Comparison of ENCODE assay signal across 15 cellular contexts in genomic region chr6:166201878-166202277, GRCh38. TPM values are rescaled to one million over a fixed set of nuclear protein-coding genes. Genes with fewer than 3 reads are reported as not detected.
DNase-seq lines count a peak whose midpoint lies in the region; ATAC-seq lines count a peak whose summit lies in the region.
"Had no signal": no experiment of that assay in that cellular context is flagged by ENCODE, and none has a peak within 500 bp of the region (broad histone marks: within the 10 kb centered on the region; RNA-seq: fewer than 3 reads in every experiment).

No MANE protein-coding gene starts in this region.

- intact Hi-C loops in left colon (cut with DNase I, micrococcal nuclease) = no loop called here

- H3K27me3 Mint-ChIP-seq in stimulated activated naive CD8-positive, alpha-beta T cell treated with anti-CD3 and anti-CD28 coated beads, Interleukin-15, Interleukin-2, amounts not matched to agents 100 ng/mL and 50 ng/mL, for 24 hours = no peaks in the 10 kb centered on the region
- H3K27me3 Mint-ChIP-seq in stimulated activated naive CD8-positive, alpha-beta T cell treated with anti-CD3 and anti-CD28 coated beads, Interleukin-15, amount 100 ng/mL, for 72 hours = peaks cover 8% of the 10 kb centered on the region

- H3K4me1 Mint-ChIP-seq in stimulated activated naive CD8-positive, alpha-beta T cell treated with anti-CD3 and anti-CD28 coated beads, Interleukin-15, Interleukin-2, amounts not matched to agents 100 ng/mL and 50 ng/mL, for 24 hours (ENCODE audit: low read depth) = peaks cover 32% of the 10 kb centered on the region
- H3K4me1 Mint-ChIP-seq in stimulated activated naive CD8-positive, alpha-beta T cell treated with anti-CD3 and anti-CD28 coated beads, Interleukin-15, amount 100 ng/mL, for 72 hours = peaks cover 9% of the 10 kb centered on the region

- H3K4me3 Mint-ChIP-seq in stimulated activated naive CD8-positive, alpha-beta T cell treated with anti-CD3 and anti-CD28 coated beads, Interleukin-15, Interleukin-2, amounts not matched to agents 100 ng/mL and 50 ng/mL, for 24 hours = peak overlapping the region; percentile 13
- H3K4me3 Mint-ChIP-seq in stimulated activated naive CD8-positive, alpha-beta T cell treated with anti-CD3 and anti-CD28 coated beads, Interleukin-15, amount 100 ng/mL, for 72 hours = no peak overlapping the region

- no peaks in the 10 kb centered on the region for H3K9me3 Mint-ChIP-seq in stimulated activated naive CD8-positive, alpha-beta T cell treated with anti-CD3 and anti-CD28 coated beads, Interleukin-15, Interleukin-2, amounts not matched to agents 100 ng/mL and 50 ng/mL, for 24 hours
- no peaks in the 10 kb centered on the region for H3K9me3 Mint-ChIP-seq in stimulated activated naive CD8-positive, alpha-beta T cell treated with anti-CD3 and anti-CD28 coated beads, Interleukin-15, amount 100 ng/mL, for 72 hours

- no peak for ATAC-seq in stimulated activated naive CD8-positive, alpha-beta T cell treated with anti-CD3 and anti-CD28 coated beads, Interleukin-15, amount 100 ng/mL, for 72 hours
- ATAC-seq in HG02678 (IDR thresholded peaks at IDR 0.05; ENCODE audit: unreplicated experiment) (peak; percentile 9), HG03442 (IDR thresholded peaks at IDR 0.05; ENCODE audit: unreplicated experiment) (peak; percentile 6), left colon (no peak)

- DNase-seq in stimulated activated naive CD8-positive, alpha-beta T cell treated with anti-CD3 and anti-CD28 coated beads, Interleukin-15, amount 100 ng/mL, for 72 hours = no peak
- DNase-seq in HCEC 1CT = no peak
- no peak for DNase-seq in left colon
- DNase-seq in activated naive CD4-positive, alpha-beta T cell treated with anti-CD3 and anti-CD28 coated beads, Interleukin-2, amount 50 U/mL, for 16 hours = no peak
- DNase-seq in HPDE6-E6E7 (ENCODE audit: extremely low spot score) = no peak
- DNase-seq: cortex of kidney, DMS53 had no signal

- no peak overlapping the region for H3K27ac Mint-ChIP-seq in stimulated activated naive CD8-positive, alpha-beta T cell treated with anti-CD3 and anti-CD28 coated beads, Interleukin-15, Interleukin-2, amounts not matched to agents 100 ng/mL and 50 ng/mL, for 24 hours
- no peak overlapping the region for H3K27ac Mint-ChIP-seq in stimulated activated naive CD8-positive, alpha-beta T cell treated with anti-CD3 and anti-CD28 coated beads, Interleukin-15, amount 100 ng/mL, for 72 hours

- no peaks in the 10 kb centered on the region for H3K36me3 Mint-ChIP-seq in stimulated activated naive CD8-positive, alpha-beta T cell treated with anti-CD3 and anti-CD28 coated beads, Interleukin-15, Interleukin-2, amounts not matched to agents 100 ng/mL and 50 ng/mL, for 24 hours (ENCODE audit: low read depth)

RNA-seq across cellular contexts. Expression of gene TBXT, which starts 34.2 kb away (rescaled TPM):
- total RNA-seq in left colon = not detected
- total RNA-seq: A673; LHCN-M2; right atrium auricular region; T-helper 2 cell treated with Interferon-gamma antibody and Interleukin-4, amounts not matched to agents 100 ng/mL and 5 ng/mL, for 36 hours; thoracic aorta had no signal

Comparison
In these comparisons a context has a peak if more than half of its experiments do, and no peak if none do; other contexts are left out.
1. ATAC-seq: peak in HG02678 (single experiment) and HG03442 (single experiment); none in stimulated activated naive CD8-positive, alpha-beta T cell treated with anti-CD3 and anti-CD28 coated beads, Interleukin-15, amount 100 ng/mL, for 72 hours (single experiment) and left colon (single experiment).